1 cellular context compared by ENCODE assay signal in the genomic region with DNA sequence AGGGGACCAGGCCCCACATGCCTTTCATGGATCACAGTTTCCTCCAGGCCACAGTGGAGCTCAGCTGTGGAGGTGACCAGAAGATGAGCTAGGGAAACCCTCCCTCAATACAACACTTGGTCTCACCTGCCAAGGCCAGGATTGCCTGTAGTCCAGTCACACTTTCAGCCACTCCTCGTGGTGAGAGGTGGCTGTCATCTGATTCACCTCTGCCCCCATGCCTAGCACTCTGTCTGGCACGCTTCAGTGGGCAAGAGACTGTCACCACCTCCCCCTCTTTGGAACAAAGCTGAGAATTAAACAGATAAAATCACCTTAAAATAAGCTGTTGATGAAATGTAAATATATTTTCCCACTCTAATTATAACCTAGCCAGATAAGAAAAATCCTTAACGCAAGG.
TF ChIP-seq lines count a peak whose summit lies in the region.

No MANE protein-coding gene starts in this region.

TF ChIP-seq in GM12878, 131 proteins besides CTCF, POLR2A, EP300 and RAD21:
- TF ChIP-seq PAX8 (IDR thresholded peaks at IDR 0.05) (no peak), NR2F1 (conservative IDR thresholded peaks at IDR 0.05) (peak; percentile 45; the same call in 1 of the 2 replicates)
